1 cellular context compared by ENCODE assay signal in genomic region chr19:53126733-53127132, GRCh38.
TF ChIP-seq lines count a peak whose summit lies in the region.

No MANE protein-coding gene starts in this region.

TF ChIP-seq in HepG2, 621 proteins besides CTCF, POLR2A, EP300 and RAD21:
- TF ChIP-seq PAXIP1 (CRISPR knock-in tag; conservative IDR thresholded peaks at IDR 0.05), result peak; percentile 55
